In the genomic region with DNA sequence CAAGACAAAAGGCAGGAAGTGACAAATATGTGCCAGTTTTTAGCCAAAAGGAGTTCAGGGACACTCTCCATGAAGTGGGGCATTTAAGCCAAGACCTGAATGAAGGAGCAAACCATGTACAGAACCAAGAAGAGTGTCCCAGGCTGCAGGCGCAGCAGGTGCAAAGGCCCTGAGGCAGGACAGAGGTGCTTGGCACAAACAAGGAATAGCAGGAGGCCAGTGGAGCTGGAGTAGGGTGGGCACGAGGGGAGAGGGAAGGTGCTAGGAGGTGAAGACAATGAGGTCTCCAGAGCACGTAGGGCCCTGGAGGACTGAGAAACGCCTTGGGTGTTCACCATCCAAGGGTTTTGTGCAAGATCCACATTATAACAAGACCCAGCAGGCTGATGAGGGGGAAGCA, we compare ENCODE assay signal across 22 cellular contexts.
"Had no signal": no experiment of that assay in that cellular context is flagged by ENCODE, and none has a peak within 500 bp of the region (broad histone marks: within the 10 kb centered on the region; RNA-seq: fewer than 3 reads in every experiment).

No MANE protein-coding gene starts in this region.

- H3K36me3 ChIP-seq: colonic mucosa, heart left ventricle, spleen, tibial nerve had no signal

- H3K27ac Mint-ChIP-seq: natural killer cell treated with Interleukin-12 subunit alpha and Interleukin-12 subunit beta and Interleukin-15 and Interleukin-18, amount 100 ng/mL, for 72 hours; stimulated activated memory B cell treated with anti-CD40 and anti-IgM and Interleukin-4, amounts not matched to agents 10 μg/mL and 1 μg/mL and 100 μg/mL, for 72 hours had no signal

- H3K4me3 ChIP-seq: colonic mucosa, heart left ventricle, lung, psoas muscle, spleen, testis, tibial nerve had no signal

- H3K4me1 ChIP-seq: colonic mucosa, psoas muscle, testis, tibial nerve had no signal

- DNase-seq: colonic mucosa; effector CD4-positive, alpha-beta T cell; heart left ventricle; hypothalamus; left ventricle myocardium superior; mesenchymal stem cell; midbrain; psoas muscle; retina; spleen; stimulated activated CD4-positive, alpha-beta T cell treated with anti-CD3 and anti-CD28 coated beads, Interleukin-15, amount 100 ng/mL, for 24 hours; stimulated activated CD4-positive, alpha-beta T cell treated with anti-CD3 and anti-CD28 coated beads, Interleukin-1b, Interleukin-23, amount 100 ng/mL, for 48 hours; stimulated activated CD4-positive, alpha-beta T cell treated with anti-CD3 and anti-CD28 coated beads, Interleukin-4, amount 100 ng/mL, for 24 hours; stimulated activated naive CD8-positive, alpha-beta T cell treated with anti-CD3 and anti-CD28 coated beads, Interleukin-15, amount 100 ng/mL, for 72 hours; testis had no signal

- H3K27me3 ChIP-seq: testis had no signal

- H3K27ac ChIP-seq: colonic mucosa, heart left ventricle, psoas muscle, spleen, testis, tibial nerve had no signal

- H3K4me1 Mint-ChIP-seq: stimulated activated memory B cell treated with anti-CD40 and anti-IgM and Interleukin-4, amounts not matched to agents 10 μg/mL and 1 μg/mL and 100 μg/mL, for 72 hours; stimulated activated naive CD8-positive, alpha-beta T cell treated with anti-CD3 and anti-CD28 coated beads, Interleukin-15, amount 100 ng/mL, for 72 hours had no signal

- H3K4me3 Mint-ChIP-seq: natural killer cell treated with Interleukin-12 subunit alpha and Interleukin-12 subunit beta and Interleukin-15 and Interleukin-18, amount 100 ng/mL, for 72 hours; stimulated activated memory B cell treated with anti-CD40 and anti-IgM and Interleukin-4, amounts not matched to agents 10 μg/mL and 1 μg/mL and 100 μg/mL, for 72 hours; stimulated activated naive CD8-positive, alpha-beta T cell treated with anti-CD3 and anti-CD28 coated beads, Interleukin-15, amount 100 ng/mL, for 72 hours had no signal

- H3K9me3 Mint-ChIP-seq: stimulated activated naive CD8-positive, alpha-beta T cell treated with anti-CD3 and anti-CD28 coated beads, Interleukin-15, amount 100 ng/mL, for 72 hours had no signal

- ATAC-seq: heart left ventricle; left ventricle myocardium superior; natural killer cell treated with Interleukin-12 subunit alpha and Interleukin-12 subunit beta and Interleukin-15 and Interleukin-18, amount 100 ng/mL, for 72 hours; psoas muscle; sciatic nerve; stimulated activated memory B cell treated with anti-CD40 and anti-IgM and Interleukin-4, amounts not matched to agents 10 μg/mL and 1 μg/mL and 100 μg/mL, for 72 hours; stimulated activated naive CD8-positive, alpha-beta T cell treated with anti-CD3 and anti-CD28 coated beads, Interleukin-15, amount 100 ng/mL, for 72 hours had no signal

- H3K36me3 Mint-ChIP-seq: natural killer cell treated with Interleukin-12 subunit alpha and Interleukin-12 subunit beta and Interleukin-15 and Interleukin-18, amount 100 ng/mL, for 72 hours; stimulated activated memory B cell treated with anti-CD40 and anti-IgM and Interleukin-4, amounts not matched to agents 10 μg/mL and 1 μg/mL and 100 μg/mL, for 72 hours had no signal

- H3K9me3 ChIP-seq: colonic mucosa, heart left ventricle, psoas muscle, spleen, testis, tibial nerve had no signal

- FAIRE-seq: frontal cortex, keratinocyte had no signal
